ENCODE assay signal across 1 cellular context in the genomic region with DNA sequence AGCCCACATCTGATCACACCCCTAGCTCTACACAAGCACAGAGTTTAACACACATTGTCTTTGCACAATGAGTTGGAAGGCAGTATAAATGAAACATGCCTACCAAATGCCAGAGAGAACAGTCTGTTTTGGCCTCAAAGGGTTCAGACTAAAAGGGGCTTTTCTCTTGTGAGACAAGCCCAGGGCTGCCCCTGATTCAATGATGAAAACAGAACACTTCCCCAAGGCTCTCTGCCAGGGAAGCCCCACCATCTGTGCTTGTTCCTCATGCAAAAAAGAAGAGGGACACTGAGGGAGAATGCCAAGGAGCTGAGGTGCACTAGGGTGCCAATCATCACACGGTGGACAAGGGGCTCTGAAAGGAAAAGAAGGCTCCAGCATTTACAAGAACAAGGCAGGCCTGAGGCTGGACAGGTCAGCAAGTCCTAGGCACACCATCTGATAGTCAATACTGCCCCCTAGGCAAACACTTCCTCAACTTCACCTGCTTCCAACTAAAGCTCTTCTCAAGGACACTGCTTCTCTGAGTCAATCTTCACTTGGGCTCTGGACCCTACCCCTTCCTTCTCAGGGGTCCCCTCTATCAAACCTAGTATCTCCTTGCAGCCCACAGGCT.
TF ChIP-seq lines count a peak whose summit lies in the region.

No MANE protein-coding gene starts in this region.

TF ChIP-seq in H1, 55 proteins besides CTCF, POLR2A, EP300 and RAD21:
- TF ChIP-seq ZNF274 (IDR thresholded peaks at IDR 0.05; ENCODE audit: borderline replicate concordance, extremely low read depth, low read length) (no peak), SAP30 (IDR thresholded peaks at IDR 0.05; ENCODE audit: insufficient read depth, insufficient replicate concordance, low read length) (no peak), FOSL1 (IDR thresholded peaks at IDR 0.05; ENCODE audit: insufficient read depth, low read depth, low read length) (no peak), HDAC2 (IDR thresholded peaks at IDR 0.05; ENCODE audit: borderline replicate concordance in 1 of 2, low read depth in 2 of 2, low read length in 2 of 2) (no peak), CHD1 (IDR thresholded peaks at IDR 0.05; ENCODE audit: low read depth, low read length) (no peak), SIX5 (IDR thresholded peaks at IDR 0.05; ENCODE audit: low read depth, low read length) (no peak), TAF1 (IDR thresholded peaks at IDR 0.05; ENCODE audit: low read depth, low read length) (no peak), TAF7 (optimal IDR thresholded peaks at IDR 0.05; ENCODE audit: borderline replicate concordance, low read depth, low read length) (no peak), GABPA (IDR thresholded peaks at IDR 0.05; ENCODE audit: borderline replicate concordance, insufficient read depth, low read length) (no peak), PHF8 (conservative IDR thresholded peaks at IDR 0.05; ENCODE audit: low read depth, low read length) (no peak)
